Comparison of ENCODE assay signal across 1 cellular context in genomic region chr10:114174462-114175190, GRCh38.
TF ChIP-seq lines count a peak whose summit lies in the region.

No MANE protein-coding gene starts in this region.

TF ChIP-seq in HEK293, 187 proteins besides CTCF, POLR2A, EP300 and RAD21 (continued from another document and continues in another):
- TF ChIP-seq TSHZ1 (tag by site-specific recombination; IDR thresholded peaks at IDR 0.05; ENCODE audit: borderline replicate concordance) (no peak), ZNF837 (tag by site-specific recombination; IDR thresholded peaks at IDR 0.05) (no peak), KLF7 (tag by site-specific recombination; IDR thresholded peaks at IDR 0.05; ENCODE audit: borderline replicate concordance) (no peak), ZNF629 (tag by site-specific recombination; IDR thresholded peaks at IDR 0.05) (no peak; the same call in 1 of the 2 replicates), SP2 (tag by site-specific recombination; IDR thresholded peaks at IDR 0.05) (no peak), ZNF549 (tag by site-specific recombination; IDR thresholded peaks at IDR 0.05) (no peak), TCF7L2 (IDR thresholded peaks at IDR 0.05; ENCODE audit: borderline replicate concordance, low read depth, low read length) (no peak), ZNF473 (tag by site-specific recombination; IDR thresholded peaks at IDR 0.05) (no peak), ZNF24 (tag by site-specific recombination; IDR thresholded peaks at IDR 0.05) (no peak), BCL11A (tag by site-specific recombination; IDR thresholded peaks at IDR 0.05; ENCODE audit: low read depth) (peak; percentile 79; the same call in 1 of the 2 replicates), ZNF521 (tag by site-specific recombination; IDR thresholded peaks at IDR 0.05) (no peak), KLF16 (tag by site-specific recombination; IDR thresholded peaks at IDR 0.05) (no peak), IKZF3 (tag by site-specific recombination; IDR thresholded peaks at IDR 0.05) (no peak), SP7 (tag by site-specific recombination; IDR thresholded peaks at IDR 0.05) (0 out of 2 replicates have a peak, but pooled peaks have one; percentile 5), SETDB1 (IDR thresholded peaks at IDR 0.05; ENCODE audit: insufficient read length, low read length) (no peak), ZNF138 (tag by site-specific recombination; IDR thresholded peaks at IDR 0.05; ENCODE audit: borderline replicate concordance) (no peak), SCRT1 (tag by site-specific recombination; IDR thresholded peaks at IDR 0.05; ENCODE audit: borderline replicate concordance) (no peak), ZNF391 (tag by site-specific recombination; IDR thresholded peaks at IDR 0.05; ENCODE audit: borderline replicate concordance, low read depth) (no peak), YY2 (tag by site-specific recombination; IDR thresholded peaks at IDR 0.05) (no peak), ZNF214 (tag by site-specific recombination; IDR thresholded peaks at IDR 0.05; ENCODE audit: borderline replicate concordance) (no peak), ZNF529 (tag by site-specific recombination; IDR thresholded peaks at IDR 0.05; ENCODE audit: insufficient replicate concordance) (no peak), OSR2 (tag by site-specific recombination; IDR thresholded peaks at IDR 0.05) (no peak), ZNF48 (tag by site-specific recombination; IDR thresholded peaks at IDR 0.05) (no peak), ZNF121 (tag by site-specific recombination; IDR thresholded peaks at IDR 0.05) (peak; percentile 62; the same call in 1 of the 2 replicates), KLF1 (tag by site-specific recombination; IDR thresholded peaks at IDR 0.05) (no peak; the same call in 1 of the 2 replicates), ZNF404 (tag by site-specific recombination; IDR thresholded peaks at IDR 0.05) (no peak), ZNF600 (tag by site-specific recombination; IDR thresholded peaks at IDR 0.05) (peak; percentile 89), PRDM4 (tag by site-specific recombination; IDR thresholded peaks at IDR 0.05) (no peak), ZNF639 (tag by site-specific recombination; IDR thresholded peaks at IDR 0.05) (no peak), ZFP69B (tag by site-specific recombination; IDR thresholded peaks at IDR 0.05) (no peak; the same call in 1 of the 2 replicates), ZNF596 (tag by site-specific recombination; IDR thresholded peaks at IDR 0.05) (no peak), ZNF449 (tag by site-specific recombination; IDR thresholded peaks at IDR 0.05) (no peak), SP3 (tag by site-specific recombination; IDR thresholded peaks at IDR 0.05) (peak; percentile 70), EGR2 (tag by site-specific recombination; IDR thresholded peaks at IDR 0.05; ENCODE audit: low read depth) (peak; percentile 78), ZNF184 (tag by site-specific recombination; IDR thresholded peaks at IDR 0.05) (no peak), ZNF707 (tag by site-specific recombination; IDR thresholded peaks at IDR 0.05) (no peak), ZNF777 (tag by site-specific recombination; IDR thresholded peaks at IDR 0.05; ENCODE audit: borderline replicate concordance) (no peak), GLIS2 (tag by site-specific recombination; IDR thresholded peaks at IDR 0.05) (no peak), ZNF398 (tag by site-specific recombination; IDR thresholded peaks at IDR 0.05) (no peak)
- TF ChIP-seq, protein P1, sequence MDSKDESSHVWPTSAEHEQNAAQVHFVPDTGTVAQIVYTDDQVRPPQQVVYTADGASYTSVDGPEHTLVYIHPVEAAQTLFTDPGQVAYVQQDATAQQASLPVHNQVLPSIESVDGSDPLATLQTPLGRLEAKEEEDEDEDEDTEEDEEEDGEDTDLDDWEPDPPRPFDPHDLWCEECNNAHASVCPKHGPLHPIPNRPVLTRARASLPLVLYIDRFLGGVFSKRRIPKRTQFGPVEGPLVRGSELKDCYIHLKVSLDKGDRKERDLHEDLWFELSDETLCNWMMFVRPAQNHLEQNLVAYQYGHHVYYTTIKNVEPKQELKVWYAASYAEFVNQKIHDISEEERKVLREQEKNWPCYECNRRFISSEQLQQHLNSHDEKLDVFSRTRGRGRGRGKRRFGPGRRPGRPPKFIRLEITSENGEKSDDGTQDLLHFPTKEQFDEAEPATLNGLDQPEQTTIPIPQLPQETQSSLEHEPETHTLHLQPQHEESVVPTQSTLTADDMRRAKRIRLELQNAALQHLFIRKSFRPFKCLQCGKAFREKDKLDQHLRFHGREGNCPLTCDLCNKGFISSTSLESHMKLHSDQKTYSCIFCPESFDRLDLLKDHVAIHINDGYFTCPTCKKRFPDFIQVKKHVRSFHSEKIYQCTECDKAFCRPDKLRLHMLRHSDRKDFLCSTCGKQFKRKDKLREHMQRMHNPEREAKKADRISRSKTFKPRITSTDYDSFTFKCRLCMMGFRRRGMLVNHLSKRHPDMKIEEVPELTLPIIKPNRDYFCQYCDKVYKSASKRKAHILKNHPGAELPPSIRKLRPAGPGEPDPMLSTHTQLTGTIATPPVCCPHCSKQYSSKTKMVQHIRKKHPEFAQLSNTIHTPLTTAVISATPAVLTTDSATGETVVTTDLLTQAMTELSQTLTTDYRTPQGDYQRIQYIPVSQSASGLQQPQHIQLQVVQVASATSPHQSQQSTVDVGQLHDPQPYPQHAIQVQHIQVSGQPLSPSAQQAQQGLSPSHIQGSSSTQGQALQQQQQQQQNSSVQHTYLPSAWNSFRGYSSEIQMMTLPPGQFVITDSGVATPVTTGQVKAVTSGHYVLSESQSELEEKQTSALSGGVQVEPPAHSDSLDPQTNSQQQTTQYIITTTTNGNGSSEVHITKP (tag by site-specific recombination; IDR thresholded peaks at IDR 0.05) = peak; percentile 90
- TF ChIP-seq, protein P2, sequence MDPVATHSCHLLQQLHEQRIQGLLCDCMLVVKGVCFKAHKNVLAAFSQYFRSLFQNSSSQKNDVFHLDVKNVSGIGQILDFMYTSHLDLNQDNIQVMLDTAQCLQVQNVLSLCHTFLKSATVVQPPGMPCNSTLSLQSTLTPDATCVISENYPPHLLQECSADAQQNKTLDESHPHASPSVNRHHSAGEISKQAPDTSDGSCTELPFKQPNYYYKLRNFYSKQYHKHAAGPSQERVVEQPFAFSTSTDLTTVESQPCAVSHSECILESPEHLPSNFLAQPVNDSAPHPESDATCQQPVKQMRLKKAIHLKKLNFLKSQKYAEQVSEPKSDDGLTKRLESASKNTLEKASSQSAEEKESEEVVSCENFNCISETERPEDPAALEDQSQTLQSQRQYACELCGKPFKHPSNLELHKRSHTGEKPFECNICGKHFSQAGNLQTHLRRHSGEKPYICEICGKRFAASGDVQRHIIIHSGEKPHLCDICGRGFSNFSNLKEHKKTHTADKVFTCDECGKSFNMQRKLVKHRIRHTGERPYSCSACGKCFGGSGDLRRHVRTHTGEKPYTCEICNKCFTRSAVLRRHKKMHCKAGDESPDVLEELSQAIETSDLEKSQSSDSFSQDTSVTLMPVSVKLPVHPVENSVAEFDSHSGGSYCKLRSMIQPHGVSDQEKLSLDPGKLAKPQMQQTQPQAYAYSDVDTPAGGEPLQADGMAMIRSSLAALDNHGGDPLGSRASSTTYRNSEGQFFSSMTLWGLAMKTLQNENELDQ (tag by site-specific recombination; IDR thresholded peaks at IDR 0.05; ENCODE audit: low read depth) = no peak
- TF ChIP-seq, protein P3, sequence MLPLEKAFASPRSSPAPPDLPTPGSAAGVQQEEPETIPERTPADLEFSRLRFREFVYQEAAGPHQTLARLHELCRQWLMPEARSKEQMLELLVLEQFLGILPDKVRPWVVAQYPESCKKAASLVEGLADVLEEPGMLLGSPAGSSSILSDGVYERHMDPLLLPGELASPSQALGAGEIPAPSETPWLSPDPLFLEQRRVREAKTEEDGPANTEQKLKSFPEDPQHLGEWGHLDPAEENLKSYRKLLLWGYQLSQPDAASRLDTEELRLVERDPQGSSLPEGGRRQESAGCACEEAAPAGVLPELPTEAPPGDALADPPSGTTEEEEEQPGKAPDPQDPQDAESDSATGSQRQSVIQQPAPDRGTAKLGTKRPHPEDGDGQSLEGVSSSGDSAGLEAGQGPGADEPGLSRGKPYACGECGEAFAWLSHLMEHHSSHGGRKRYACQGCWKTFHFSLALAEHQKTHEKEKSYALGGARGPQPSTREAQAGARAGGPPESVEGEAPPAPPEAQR (tag by site-specific recombination; IDR thresholded peaks at IDR 0.05) = no peak
- TF ChIP-seq, protein P4, sequence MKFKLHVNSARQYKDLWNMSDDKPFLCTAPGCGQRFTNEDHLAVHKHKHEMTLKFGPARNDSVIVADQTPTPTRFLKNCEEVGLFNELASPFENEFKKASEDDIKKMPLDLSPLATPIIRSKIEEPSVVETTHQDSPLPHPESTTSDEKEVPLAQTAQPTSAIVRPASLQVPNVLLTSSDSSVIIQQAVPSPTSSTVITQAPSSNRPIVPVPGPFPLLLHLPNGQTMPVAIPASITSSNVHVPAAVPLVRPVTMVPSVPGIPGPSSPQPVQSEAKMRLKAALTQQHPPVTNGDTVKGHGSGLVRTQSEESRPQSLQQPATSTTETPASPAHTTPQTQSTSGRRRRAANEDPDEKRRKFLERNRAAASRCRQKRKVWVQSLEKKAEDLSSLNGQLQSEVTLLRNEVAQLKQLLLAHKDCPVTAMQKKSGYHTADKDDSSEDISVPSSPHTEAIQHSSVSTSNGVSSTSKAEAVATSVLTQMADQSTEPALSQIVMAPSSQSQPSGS (tag by site-specific recombination; IDR thresholded peaks at IDR 0.05; ENCODE audit: low read depth) = no peak
